In genomic region chr2:163647300-163647699, GRCh38 we compare ENCODE assay signal across 20 cellular contexts.
DNase-seq lines count a peak whose midpoint lies in the region; TF ChIP-seq lines count a peak whose summit lies in the region.
"Had no signal": no experiment of that assay in that cellular context is flagged by ENCODE, and none has a peak within 500 bp of the region (broad histone marks: within the 10 kb centered on the region; RNA-seq: fewer than 3 reads in every experiment).

No MANE protein-coding gene starts in this region.

- no peaks in the 10 kb centered on the region for H3K9me3 Mint-ChIP-seq in mesothelial cell of epicardium

- H3K27ac ChIP-seq in HUES48 (ENCODE audit: low read depth, low read length), result peak overlapping the region; percentile 14
- H3K27ac ChIP-seq: BLaER1 treated with 17β-estradiol and CSF1 and Interleukin-3, amounts not matched to agents 10 nM and 100 nM; GM23248; HL-60; KMS-11; SJSA1 had no signal

- H3K4me3 Mint-ChIP-seq in mesothelial cell of epicardium, result no peak overlapping the region
- H3K4me3 Mint-ChIP-seq: CD8-positive, alpha-beta T cell had no signal

- no peaks in the 10 kb centered on the region for H3K27me3 ChIP-seq in HUES48 (ENCODE audit: control insufficient read depth, insufficient read depth, low read length)
- H3K27me3 ChIP-seq: BLaER1 treated with 17β-estradiol and CSF1 and Interleukin-3, amounts not matched to agents 10 nM and 100 nM; SJSA1 had no signal

- peak; percentile 74 for DNase-seq in NCI-H748 (lab: John Stamatoyannopoulos, UW; ENCODE audit: unreplicated experiment)
- DNase-seq in NCI-H748 treated with DMSO at 0.1 percent for 48 hours (lab: John Stamatoyannopoulos, UW), result no peak
- peak; percentile 53 for DNase-seq in SK-N-DZ (ENCODE audit: low spot score)
- no peak for DNase-seq in mesothelial cell of epicardium (ENCODE audit: low spot score in 2 of 2, unreplicated experiment in 2 of 2)
- DNase-seq in NCI-H1417 treated with DMSO at 0.1 percent for 48 hours (lab: John Stamatoyannopoulos, UW), result no peak
- DNase-seq in dedifferentiated amniotic fluid mesenchymal stem cell (ENCODE audit: extremely low spot score), result no peak
- DNase-seq in activated CD4-positive, CD25-positive, alpha-beta regulatory T cell (lab: John Stamatoyannopoulos, UW), result no peak
- DNase-seq: 8988T; CD8-positive, alpha-beta T cell; GM23248; MV-4-11; NCI-H1694 treated with DMSO at 0.1 percent for 48 hours; NCI-H82; SW 1271 had no signal

- peaks cover 24% of the 10 kb centered on the region for H3K4me1 Mint-ChIP-seq in mesothelial cell of epicardium

- no peak overlapping the region for H3K4me3 ChIP-seq in HUES48 (ENCODE audit: low read depth, low read length)
- H3K4me3 ChIP-seq: BLaER1 treated with 17β-estradiol and CSF1 and Interleukin-3, amounts not matched to agents 10 nM and 100 nM; GM23248; HAP-1; SJSA1 had no signal

- H3K9ac ChIP-seq in HUES48 (ENCODE audit: low read depth, low read length), result no peak overlapping the region
- H3K9ac ChIP-seq: BLaER1 treated with 17β-estradiol and CSF1 and Interleukin-3, amounts not matched to agents 10 nM and 100 nM; GM23248; KMS-11 had no signal

- no peaks in the 10 kb centered on the region for H3K27me3 Mint-ChIP-seq in mesothelial cell of epicardium (ENCODE audit: low read depth)

- no peak for TF ChIP-seq CTCF in mesothelial cell of epicardium (IDR thresholded peaks at IDR 0.05; ENCODE audit: unreplicated experiment)

- no peaks in the 10 kb centered on the region for H3K9me3 ChIP-seq in HUES48 (ENCODE audit: control insufficient read depth, insufficient read depth, low read length)
- H3K9me3 ChIP-seq: BLaER1 treated with 17β-estradiol and CSF1 and Interleukin-3, amounts not matched to agents 10 nM and 100 nM; HAP-1; SJSA1 had no signal

- H3K4me1 ChIP-seq in HUES48 (ENCODE audit: control insufficient read depth, insufficient read depth, low read length), result peaks cover 32% of the 10 kb centered on the region
- H3K4me1 ChIP-seq: BLaER1 treated with 17β-estradiol and CSF1 and Interleukin-3, amounts not matched to agents 10 nM and 100 nM had no signal

- no peaks in the 10 kb centered on the region for H3K36me3 Mint-ChIP-seq in mesothelial cell of epicardium
- H3K36me3 Mint-ChIP-seq: CD8-positive, alpha-beta T cell had no signal

- H3K27ac Mint-ChIP-seq in mesothelial cell of epicardium, result peak overlapping the region; percentile 74
- H3K27ac Mint-ChIP-seq: CD8-positive, alpha-beta T cell had no signal

- H3K36me3 ChIP-seq in HUES48 (ENCODE audit: control insufficient read depth, insufficient read depth, low read length), result no peaks in the 10 kb centered on the region
- H3K36me3 ChIP-seq: BLaER1 treated with 17β-estradiol and CSF1 and Interleukin-3, amounts not matched to agents 10 nM and 100 nM; HAP-1; SJSA1 had no signal

Comparison
In these comparisons a context has a peak if more than half of its experiments do, and no peak if none do; other contexts are left out.
1. DNase-seq: peak in NCI-H748 (single experiment) and SK-N-DZ (single experiment); none in NCI-H748 treated with DMSO at 0.1 percent for 48 hours (single experiment), mesothelial cell of epicardium (0 of 2), NCI-H1417 treated with DMSO at 0.1 percent for 48 hours (single experiment), dedifferentiated amniotic fluid mesenchymal stem cell (single experiment) and activated CD4-positive, CD25-positive, alpha-beta regulatory T cell (0 of 4).